ENCODE assay signal across 8 cellular contexts in the genomic region with DNA sequence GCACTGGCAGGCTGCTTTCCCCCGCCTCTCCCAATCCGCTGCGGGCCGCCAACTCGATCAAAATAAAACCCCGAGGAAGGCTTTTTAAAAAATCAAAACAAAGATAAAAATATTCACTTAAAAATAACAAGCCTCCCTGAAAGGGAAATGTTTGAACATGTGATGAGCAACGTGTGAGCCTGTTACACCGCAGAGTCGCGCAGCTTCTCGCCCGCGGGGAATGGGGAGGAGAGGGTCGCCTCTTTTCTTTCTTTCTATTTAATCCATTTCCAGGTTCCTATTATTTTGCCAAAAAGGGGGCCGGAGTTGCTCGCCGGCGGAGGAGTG.
DNase-seq lines count a peak whose midpoint lies in the region; ATAC-seq and TF ChIP-seq lines count a peak whose summit lies in the region.

No MANE protein-coding gene starts in this region.

- 0% methylated on average over 11 of the region's 18 CpGs; no CpG with 5 or more reads in 1 of the 2 experiments for WGBS in endodermal cell (ENCODE audit: insufficient coverage in 1 of 2, insufficient read length in 1 of 2), 2 experiments

- H3K4me1 Mint-ChIP-seq in endodermal cell = peaks cover 39% of the 10 kb centered on the region
- peaks cover 4 to 9% of the 10 kb centered on the region in 2 donors for H3K4me1 Mint-ChIP-seq in natural killer cell treated with Interleukin-12 subunit alpha and Interleukin-12 subunit beta and Interleukin-15 and Interleukin-18, amount 100 ng/mL, for 72 hours (ENCODE audit: low read depth in 2 of 2)

- CTCF ChIA-PET in A673 (lab: Charles Lee) = no interaction called here

- H3K9me3 ChIP-seq in A673 (ENCODE audit: low read depth, low read length, poor library complexity, severe bottlenecking) = no peaks in the 10 kb centered on the region
- no peaks in the 10 kb centered on the region for H3K9me3 ChIP-seq in HUES48 (ENCODE audit: control insufficient read depth, insufficient read depth, low read length)
- H3K9me3 ChIP-seq in endodermal cell (ENCODE audit: control insufficient read depth, low read length) = no peaks in the 10 kb centered on the region

- DNase-seq in A673 (ENCODE audit: low spot score) (no peak), endodermal cell (no peak), T-helper 9 cell (no peak), mesenteric fat pad (ENCODE audit: low spot score) (no peak), Ammon's horn (ENCODE audit: low spot score) (no peak)
- DNase-seq in natural killer cell treated with Interleukin-12 subunit alpha and Interleukin-12 subunit beta and Interleukin-15 and Interleukin-18, amount 100 ng/mL, for 72 hours (ENCODE audit: low spot score) = no peak

- peaks cover 61% of the 10 kb centered on the region for H3K27me3 Mint-ChIP-seq in endodermal cell (ENCODE audit: insufficient read depth)
- peaks cover 29 to 36% of the 10 kb centered on the region in 2 donors for H3K27me3 Mint-ChIP-seq in natural killer cell treated with Interleukin-12 subunit alpha and Interleukin-12 subunit beta and Interleukin-15 and Interleukin-18, amount 100 ng/mL, for 72 hours

- peaks cover 3% of the 10 kb centered on the region for H3K36me3 Mint-ChIP-seq in endodermal cell (ENCODE audit: low read depth)
- no peaks in the 10 kb centered on the region for H3K36me3 Mint-ChIP-seq in natural killer cell treated with Interleukin-12 subunit alpha and Interleukin-12 subunit beta and Interleukin-15 and Interleukin-18, amount 100 ng/mL, for 72 hours

- peak overlapping the region; percentile 64 for H3K4me3 ChIP-seq in A673 (ENCODE audit: low read depth, low read length, poor library complexity, severe bottlenecking)
- peak overlapping the region; percentile 79 for H3K4me3 ChIP-seq in HUES48 (ENCODE audit: low read depth, low read length)
- peak overlapping the region; percentile 81 for H3K4me3 ChIP-seq in endodermal cell (ENCODE audit: low read length)

- H3K9ac ChIP-seq in HUES48 (ENCODE audit: low read depth, low read length) = no peak overlapping the region
- peak overlapping the region; percentile 55 for H3K9ac ChIP-seq in endodermal cell (ENCODE audit: extremely low read depth, low read length, poor library complexity, severe bottlenecking)

- H3K27me3 ChIP-seq in A673 (replicated peaks; ENCODE audit: insufficient read depth, low read depth, low read length, poor library complexity) (no peaks in the 10 kb centered on the region), HUES48 (ENCODE audit: control insufficient read depth, insufficient read depth, low read length) (peaks cover 99% of the 10 kb centered on the region), endodermal cell (ENCODE audit: control insufficient read depth, insufficient read depth, low read length, poor library complexity, severe bottlenecking) (no peaks in the 10 kb centered on the region)

- BruUV-seq in A673 (replicated peaks; lab: Mats Ljungman, UMichigan) = no TSS peak

- peak overlapping the region; percentile 84 for H3K4me3 Mint-ChIP-seq in endodermal cell
- peak overlapping the region; percentile 74 for H3K4me3 Mint-ChIP-seq in natural killer cell treated with Interleukin-12 subunit alpha and Interleukin-12 subunit beta and Interleukin-15 and Interleukin-18, amount 100 ng/mL, for 72 hours

- peaks cover 2% of the 10 kb centered on the region for H3K9me3 Mint-ChIP-seq in endodermal cell
- H3K9me3 Mint-ChIP-seq in natural killer cell treated with Interleukin-12 subunit alpha and Interleukin-12 subunit beta and Interleukin-15 and Interleukin-18, amount 100 ng/mL, for 72 hours = no peaks in the 10 kb centered on the region

- POLR2A ChIA-PET in A673 (lab: Charles Lee; ENCODE audit: low non-redundant PET) = no interaction called here

- TF ChIP-seq CTCF in A673 (conservative IDR thresholded peaks at IDR 0.05; ENCODE audit: low read depth, low read length) (no peak), endodermal cell (conservative IDR thresholded peaks at IDR 0.05) (no peak)

- H3K27ac ChIP-seq in A673 (ENCODE audit: low read depth, low read length, poor library complexity, severe bottlenecking) (peak overlapping the region; percentile 84), HUES48 (ENCODE audit: low read depth, low read length) (no peak overlapping the region), endodermal cell (ENCODE audit: low read depth, low read length) (peak overlapping the region; percentile 38)

- no peak for ATAC-seq in natural killer cell treated with Interleukin-12 subunit alpha and Interleukin-12 subunit beta and Interleukin-15 and Interleukin-18, amount 100 ng/mL, for 72 hours
- ATAC-seq in HG03521 (IDR thresholded peaks at IDR 0.05; ENCODE audit: unreplicated experiment) = no peak

- H3K27ac Mint-ChIP-seq in endodermal cell = peak overlapping the region; percentile 93
- no peak overlapping the region for H3K27ac Mint-ChIP-seq in natural killer cell treated with Interleukin-12 subunit alpha and Interleukin-12 subunit beta and Interleukin-15 and Interleukin-18, amount 100 ng/mL, for 72 hours

- H3K4me1 ChIP-seq in A673 (ENCODE audit: insufficient read depth, low read length, poor library complexity, severe bottlenecking) (no peaks in the 10 kb centered on the region), HUES48 (ENCODE audit: control insufficient read depth, insufficient read depth, low read length) (peaks cover 15% of the 10 kb centered on the region), endodermal cell (ENCODE audit: control insufficient read depth, insufficient read depth, low read length) (peaks cover 3% of the 10 kb centered on the region)

- H3K36me3 ChIP-seq in A673 (ENCODE audit: insufficient read depth, low read length, poor library complexity, severe bottlenecking) = no peaks in the 10 kb centered on the region
- no peaks in the 10 kb centered on the region for H3K36me3 ChIP-seq in HUES48 (ENCODE audit: control insufficient read depth, insufficient read depth, low read length)
- peaks cover under 1% of the 10 kb centered on the region for H3K36me3 ChIP-seq in endodermal cell (ENCODE audit: control insufficient read depth, insufficient read depth, low read length)

- intact Hi-C loops in A673 (cut with micrococcal nuclease; ENCODE audit: unreplicated experiment) = loop anchor here (5.0 kb wide), 5 partner anchors 122 to 427 kb away; no protein-coding TSS in a partner anchor
